In the genomic region with DNA sequence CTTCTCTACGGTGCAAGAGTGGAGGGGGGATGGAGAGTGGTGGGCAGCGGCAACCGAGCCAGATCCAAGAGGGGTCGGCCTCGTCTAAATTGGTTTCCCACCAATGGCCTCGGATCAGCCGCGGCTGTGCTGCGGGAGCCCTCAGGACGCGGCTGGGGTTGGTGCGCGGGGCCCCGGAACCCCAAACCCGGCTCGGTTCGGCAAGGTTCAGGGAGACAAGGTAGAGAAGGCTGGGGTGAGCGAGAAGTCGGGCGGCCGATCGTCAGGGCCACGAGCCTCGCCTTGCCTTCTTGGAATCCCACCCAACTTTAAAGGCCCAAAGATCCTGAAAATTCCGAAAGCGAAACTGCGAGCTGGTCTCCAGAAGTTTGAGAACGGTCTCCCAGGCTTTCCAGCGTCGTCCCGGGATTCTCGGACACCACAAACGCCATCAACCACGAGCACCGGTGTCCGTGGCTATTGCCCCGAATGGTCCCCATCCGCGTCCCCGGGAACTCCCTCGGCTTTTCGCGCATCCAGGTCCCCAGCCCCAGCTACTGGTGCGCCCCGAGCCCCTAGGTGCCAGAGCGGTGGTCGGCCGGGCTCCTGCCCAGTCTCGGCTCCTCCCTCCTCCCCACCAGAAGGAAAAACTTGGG, we compare ENCODE assay signal across 1 cellular context.
TF ChIP-seq lines count a peak whose summit lies in the region.

No MANE protein-coding gene starts in this region.

TF ChIP-seq in endothelial cell of umbilical vein, 7 proteins besides CTCF, POLR2A, EP300 and RAD21:
- TF ChIP-seq GATA2 (IDR thresholded peaks at IDR 0.05; ENCODE audit: insufficient read depth, insufficient read length, low read depth, low read length) (no peak), EZH2 (IDR thresholded peaks at IDR 0.05; ENCODE audit: borderline replicate concordance, low read depth, low read length, severe bottlenecking) (no peak), FOS (IDR thresholded peaks at IDR 0.05; ENCODE audit: borderline replicate concordance, insufficient read depth, low read length) (no peak), MYC (IDR thresholded peaks at IDR 0.05; ENCODE audit: low read depth, low read length) (no peak), POLR2AphosphoS5 (IDR thresholded peaks at IDR 0.05; ENCODE audit: insufficient read depth, low read depth, low read length) (no peak), JUN (IDR thresholded peaks at IDR 0.05; ENCODE audit: borderline replicate concordance, insufficient read depth, insufficient read length, low read depth) (no peak)
- TF ChIP-seq, protein P1, sequence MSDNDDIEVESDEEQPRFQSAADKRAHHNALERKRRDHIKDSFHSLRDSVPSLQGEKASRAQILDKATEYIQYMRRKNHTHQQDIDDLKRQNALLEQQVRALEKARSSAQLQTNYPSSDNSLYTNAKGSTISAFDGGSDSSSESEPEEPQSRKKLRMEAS (IDR thresholded peaks at IDR 0.05; ENCODE audit: insufficient read depth, insufficient read length): no peak
